In genomic region chr4:74283614-74284013, GRCh38 we compare ENCODE assay signal across 15 cellular contexts.
DNase-seq lines count a peak whose midpoint lies in the region; ATAC-seq and TF ChIP-seq lines count a peak whose summit lies in the region.
"Had no signal": no experiment of that assay in that cellular context is flagged by ENCODE, and none has a peak within 500 bp of the region (broad histone marks: within the 10 kb centered on the region; RNA-seq: fewer than 3 reads in every experiment).

No MANE protein-coding gene starts in this region.

- DNase-seq in HCEC 1CT: peak; percentile 26
- peak; percentile 81 for DNase-seq in fibroblast of gingiva (ENCODE audit: low read depth)
- DNase-seq in stromal cell of bone marrow (ENCODE audit: low read depth): peak; percentile 40
- DNase-seq in NCI-H1417 treated with DMSO at 0.1 percent for 48 hours (lab: John Stamatoyannopoulos, UW): no peak
- no peak for DNase-seq in NCI-H146 treated with DMSO at 0.1 percent for 48 hours (lab: John Stamatoyannopoulos, UW; ENCODE audit: unreplicated experiment)
- DNase-seq: activated T-cell treated with anti-CD3 and anti-CD28 coated beads for 4 hours, DND-41, gastrocnemius medialis, NCI-H2029 treated with DMSO at 0.1 percent for 48 hours had no signal

- ATAC-seq in SK-N-SH treated with all-trans-retinoic acid at 6 μM for 48 hours (peak; percentile 93), GM21786 (IDR thresholded peaks at IDR 0.05; ENCODE audit: unreplicated experiment) (no peak), HG03025 (IDR thresholded peaks at IDR 0.05; ENCODE audit: low FRiP score, unreplicated experiment) (no peak)
- ATAC-seq: gastrocnemius medialis; left lobe of liver; stimulated activated memory B cell treated with anti-CD40 and anti-IgM and Interleukin-4, amounts not matched to agents 10 μg/mL and 1 μg/mL and 100 μg/mL, for 72 hours; WTC11 had no signal

TF ChIP-seq in SK-N-SH treated with all-trans-retinoic acid at 6 μM for 48 hours, 23 proteins besides CTCF, POLR2A, EP300 and RAD21:
- TF ChIP-seq BACH2 (CRISPR knock-in tag; IDR thresholded peaks at IDR 0.05; ENCODE audit: borderline replicate concordance) (no peak), CSDC2 (CRISPR knock-in tag; IDR thresholded peaks at IDR 0.05) (no peak), PPARA (CRISPR knock-in tag; IDR thresholded peaks at IDR 0.05; ENCODE audit: borderline replicate concordance) (no peak), ARNTL (CRISPR knock-in tag; IDR thresholded peaks at IDR 0.05; ENCODE audit: borderline replicate concordance, low read depth) (no peak), CREB5 (CRISPR knock-in tag; IDR thresholded peaks at IDR 0.05; ENCODE audit: low read depth) (no peak)

Comparison
In these comparisons a context has a peak if more than half of its experiments do, and no peak if none do; other contexts are left out.
1. DNase-seq: peak in HCEC 1CT (single experiment), fibroblast of gingiva (single experiment) and stromal cell of bone marrow (single experiment); none in NCI-H1417 treated with DMSO at 0.1 percent for 48 hours (single experiment) and NCI-H146 treated with DMSO at 0.1 percent for 48 hours (single experiment).